ENCODE assay signal across 17 cellular contexts in genomic region chr11:120183701-120184141, GRCh38. TPM values are rescaled to one million over a fixed set of nuclear protein-coding genes. Genes with fewer than 3 reads are reported as not detected.
DNase-seq lines count a peak whose midpoint lies in the region; ATAC-seq and TF ChIP-seq lines count a peak whose summit lies in the region.
"Had no signal": no experiment of that assay in that cellular context is flagged by ENCODE, and none has a peak within 500 bp of the region (broad histone marks: within the 10 kb centered on the region; RNA-seq: fewer than 3 reads in every experiment).

No MANE protein-coding gene starts in this region.

- POLR2A ChIA-PET in MCF 10A (lab: Yijun Ruan, JAX), result no interaction called here

- peaks cover 0 to 3% of the 10 kb centered on the region in 2 donors for H3K4me1 ChIP-seq in breast epithelium
- H3K4me1 ChIP-seq in tibial nerve, result peaks cover 0 to 99% (median 76%) of the 10 kb centered on the region in 4 donors

- TF ChIP-seq EP300 in tibial nerve (IDR thresholded peaks at IDR 0.05), result no peak

- H3K4me1 Mint-ChIP-seq in MCF 10A (ENCODE audit: insufficient read depth, unreplicated experiment), result peaks cover 16% of the 10 kb centered on the region
- H3K4me1 Mint-ChIP-seq in osteocyte (ENCODE audit: unreplicated experiment), result peaks cover 29% of the 10 kb centered on the region
- H3K4me1 Mint-ChIP-seq: CD4-positive, alpha-beta memory T cell had no signal

- H3K4me3 ChIP-seq in breast epithelium (peak overlapping the region in 1 of 3 donors; percentile 23), tibial nerve (peak overlapping the region in 1 of 4 donors; percentile 20), H7 (ENCODE audit: insufficient read depth, low read depth, low read length) (no peak overlapping the region)
- H3K4me3 ChIP-seq: GM23338 had no signal

- DNase-seq in breast epithelium (ENCODE audit: low spot score in 2 of 2) (peak in 1 of 2 donors; percentile 13), MCF 10A (ENCODE audit: unreplicated experiment) (no peak), islet precursor cell (peak; percentile 28), osteocyte (ENCODE audit: extremely low spot score, unreplicated experiment) (peak; percentile 69), tibial nerve (ENCODE audit: low spot score in 2 of 2) (no peak), H7 (no peak)
- DNase-seq in activated effector memory CD4-positive, alpha-beta T cell treated with anti-CD3 and anti-CD28 coated beads, Interleukin-2, amount 50 U/mL, for 16 hours, result no peak
- DNase-seq: activated CD4-positive, alpha-beta T cell treated with anti-CD3 and anti-CD28 coated beads, Interleukin-2, amount 10 ng/mL, durations not matched to agents 24 days and 14 days; CD4-positive, alpha-beta memory T cell; cortex of kidney; NCI-H1694; NCI-H446; retina had no signal

- CTCF ChIA-PET in MCF 10A (lab: Yijun Ruan, JAX), result interaction anchor here (0.6 to 1.0 kb wide), 4 partner anchors 35 to 522 kb away, joined by 3 read pairs; no protein-coding TSS in a partner anchor

- H3K36me3 Mint-ChIP-seq in MCF 10A (ENCODE audit: insufficient read depth, unreplicated experiment) (no peaks in the 10 kb centered on the region), osteocyte (ENCODE audit: unreplicated experiment) (no peaks in the 10 kb centered on the region)
- H3K36me3 Mint-ChIP-seq: CD4-positive, alpha-beta memory T cell had no signal

- no peaks in the 10 kb centered on the region for H3K9me3 Mint-ChIP-seq in MCF 10A (ENCODE audit: unreplicated experiment)
- H3K9me3 Mint-ChIP-seq in osteocyte (ENCODE audit: unreplicated experiment), result no peaks in the 10 kb centered on the region
- H3K9me3 Mint-ChIP-seq: activated CD4-positive, alpha-beta T cell treated with anti-CD3 and anti-CD28 coated beads, Interleukin-2, amount 10 ng/mL, durations not matched to agents 24 days and 14 days; activated T-helper 2 cell treated with anti-CD3 and anti-CD28 coated beads, Interferon-gamma antibody, Interleukin-2, Interleukin-4, amounts not matched to agents 10 μg/mL and 5 μg/mL and 100 μg/mL, durations not matched to agents 14 hours and 24 hours and 36 hours; CD4-positive, alpha-beta memory T cell; GM23338 had no signal

- WGBS in tibial nerve, 2 donors, result 70 to 72% methylated on average over 7 of the region's 7 CpGs

- no peaks in the 10 kb centered on the region for H3K9me3 ChIP-seq in breast epithelium
- no peaks in the 10 kb centered on the region for H3K9me3 ChIP-seq in tibial nerve

- no peaks in the 10 kb centered on the region for H3K36me3 ChIP-seq in breast epithelium
- H3K36me3 ChIP-seq in tibial nerve, result no peaks in the 10 kb centered on the region
- no peaks in the 10 kb centered on the region for H3K36me3 ChIP-seq in H7 (replicated peaks; ENCODE audit: control insufficient read depth, insufficient read depth, low read length)

- H3K27ac Mint-ChIP-seq in MCF 10A (ENCODE audit: low read depth, unreplicated experiment), result no peak overlapping the region
- no peak overlapping the region for H3K27ac Mint-ChIP-seq in osteocyte (ENCODE audit: unreplicated experiment)
- H3K27ac Mint-ChIP-seq: activated CD4-positive, alpha-beta T cell treated with anti-CD3 and anti-CD28 coated beads, Interleukin-2, amount 10 ng/mL, durations not matched to agents 24 days and 14 days; activated T-helper 2 cell treated with anti-CD3 and anti-CD28 coated beads, Interferon-gamma antibody, Interleukin-2, Interleukin-4, amounts not matched to agents 10 μg/mL and 5 μg/mL and 100 μg/mL, durations not matched to agents 14 hours and 24 hours and 36 hours; CD4-positive, alpha-beta memory T cell; GM23338 had no signal

- H3K27ac ChIP-seq in breast epithelium, result peak overlapping the region; percentile 50 to 96
- H3K27ac ChIP-seq in tibial nerve, result peak overlapping the region; percentile 51 to 89 (median 86)

- no peak for TF ChIP-seq POLR2A in breast epithelium (IDR thresholded peaks at IDR 0.05)
- no peak for TF ChIP-seq POLR2A in tibial nerve (IDR thresholded peaks at IDR 0.05)

- no peak for TF ChIP-seq CTCF in breast epithelium (IDR thresholded peaks at IDR 0.05)
- TF ChIP-seq CTCF in MCF 10A (IDR thresholded peaks at IDR 0.05; ENCODE audit: unreplicated experiment), result no peak
- no peak for TF ChIP-seq CTCF in osteocyte (IDR thresholded peaks at IDR 0.05)
- TF ChIP-seq CTCF in tibial nerve (IDR thresholded peaks at IDR 0.05), result no peak

- H3K4me3 Mint-ChIP-seq in MCF 10A (ENCODE audit: unreplicated experiment) (no peak overlapping the region), osteocyte (ENCODE audit: unreplicated experiment) (no peak overlapping the region)
- H3K4me3 Mint-ChIP-seq: activated CD4-positive, alpha-beta T cell treated with anti-CD3 and anti-CD28 coated beads, Interleukin-2, amount 10 ng/mL, durations not matched to agents 24 days and 14 days; CD4-positive, alpha-beta memory T cell; GM23338 had no signal

- ATAC-seq in GM21423 (IDR thresholded peaks at IDR 0.05; ENCODE audit: unreplicated experiment), result no peak
- ATAC-seq: GM23338 had no signal

- BruUV-seq in MCF 10A (replicated peaks; lab: Mats Ljungman, UMichigan), result no TSS peak

- H3K27me3 Mint-ChIP-seq in MCF 10A (ENCODE audit: insufficient read depth, unreplicated experiment) (no peaks in the 10 kb centered on the region), osteocyte (ENCODE audit: unreplicated experiment) (peaks cover 20% of the 10 kb centered on the region)

- H3K27me3 ChIP-seq in breast epithelium (no peaks in the 10 kb centered on the region), tibial nerve (no peaks in the 10 kb centered on the region), H7 (ENCODE audit: control insufficient read depth, insufficient read depth, low read length) (peaks cover 3% of the 10 kb centered on the region)

- intact Hi-C loops in breast epithelium (cut with DNase I; ENCODE audit: low total_unique reads), result loop anchor here (5.0 kb wide), 1 partner anchor 34 kb away; no protein-coding TSS in a partner anchor
- intact Hi-C loops in MCF 10A (cut with micrococcal nuclease), result no loop called here

RNA-seq across cellular contexts. Expression of gene OAF, which starts 27.1 kb away (rescaled TPM):
- 10 to 100 TPM; 19.8 to 35.1 (median 33.3) TPM for total RNA-seq in breast epithelium
- 21.6 and 34.8 TPM in 2 replicates for total RNA-seq in MCF 10A (2022)
- 10.2 and 12.3 TPM in 2 replicates for total RNA-seq in osteocyte
- total RNA-seq in tibial nerve, result 100 to 1,000 TPM in 3 of 4 donors, 10 to 100 TPM in 1; 74.7 to 192 (median 124) TPM
- 11.6 and 15.8 TPM in 2 replicates for total RNA-seq in H7 (2014; rRNA removed; shearing (Covaris generic))

RNA-seq across cellular contexts. Expression of gene TRIM29, which starts 45.8 kb away (rescaled TPM):
- total RNA-seq in breast epithelium (10 to 100 TPM; 10.6 to 58.7 (median 45.9) TPM), MCF 10A (2022) (60.9 and 93.4 TPM in 2 replicates), osteocyte (not detected in 2 replicates), tibial nerve (10 to 100 TPM in 3 of 4 donors, 1 to 10 TPM in 1; 2.4 to 64.9 (median 40.7) TPM)
- 0.17 TPM in 1 of 2 replicates, not detected in the other for total RNA-seq in H7 (2014; rRNA removed; shearing (Covaris generic))
- total RNA-seq: activated CD4-positive, alpha-beta T cell treated with anti-CD3 and anti-CD28 coated beads, Interleukin-2, amount 10 ng/mL, durations not matched to agents 24 days and 14 days; activated T-helper 2 cell treated with anti-CD3 and anti-CD28 coated beads, Interferon-gamma antibody, Interleukin-2, Interleukin-4, amounts not matched to agents 10 μg/mL and 5 μg/mL and 100 μg/mL, durations not matched to agents 14 hours and 24 hours and 36 hours; CD4-positive, alpha-beta memory T cell; epithelial cell of proximal tubule had no signal

RNA-seq across cellular contexts. Expression of gene POU2F3, which starts 56.2 kb away (rescaled TPM):
- 1 to 10 TPM in 2 of 3 donors, not detected in 1; 3.9 to 7.0 TPM for total RNA-seq in breast epithelium
- total RNA-seq in MCF 10A (2022), result not detected in 2 replicates
- total RNA-seq in osteocyte, result not detected in 2 replicates
- total RNA-seq in tibial nerve, result under 1 TPM in 1 of 4 donors, not detected in 3; 0.22 TPM
- 0.81 TPM in 1 of 2 replicates, not detected in the other for total RNA-seq in H7 (2014; rRNA removed; shearing (Covaris generic))
- total RNA-seq: activated CD4-positive, alpha-beta T cell treated with anti-CD3 and anti-CD28 coated beads, Interleukin-2, amount 10 ng/mL, durations not matched to agents 24 days and 14 days; activated T-helper 2 cell treated with anti-CD3 and anti-CD28 coated beads, Interferon-gamma antibody, Interleukin-2, Interleukin-4, amounts not matched to agents 10 μg/mL and 5 μg/mL and 100 μg/mL, durations not matched to agents 14 hours and 24 hours and 36 hours; CD4-positive, alpha-beta memory T cell had no signal

Comparison
In these comparisons a context has a peak if more than half of its experiments do, and no peak if none do; other contexts are left out.
1. DNase-seq: peak in islet precursor cell (single experiment) and osteocyte (single experiment); none in MCF 10A (single experiment), tibial nerve (0 of 2), H7 (single experiment) and activated effector memory CD4-positive, alpha-beta T cell treated with anti-CD3 and anti-CD28 coated beads, Interleukin-2, amount 50 U/mL, for 16 hours (single experiment).